ENCODE assay signal across 8 cellular contexts in the genomic region with DNA sequence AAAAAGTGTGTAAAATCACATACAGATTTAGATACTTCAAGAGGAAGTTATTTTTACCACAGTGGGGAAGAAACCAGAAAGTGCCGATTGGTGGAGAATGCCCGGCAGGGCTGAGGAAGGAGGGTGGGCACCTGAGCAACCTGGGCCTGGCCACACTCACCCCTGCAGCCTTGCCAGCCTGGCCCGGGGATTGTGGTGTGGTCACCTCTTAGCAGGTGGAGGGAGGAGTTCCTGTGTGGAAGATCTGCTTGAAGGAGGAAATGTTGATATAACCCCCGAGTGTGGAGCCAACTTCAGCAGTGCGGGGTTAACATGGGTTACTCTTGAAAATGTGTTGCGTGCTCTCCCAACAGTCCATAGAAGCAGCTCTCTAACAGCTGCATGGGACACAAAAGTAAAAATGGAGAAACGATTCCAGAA. TPM values are rescaled to one million over a fixed set of nuclear protein-coding genes. Genes with fewer than 3 reads are reported as not detected.
DNase-seq lines count a peak whose midpoint lies in the region; ATAC-seq and TF ChIP-seq lines count a peak whose summit lies in the region.

No MANE protein-coding gene starts in this region.

- H3K27me3 ChIP-seq in heart left ventricle (no peaks in the 10 kb centered on the region), Caco-2 (replicated peaks; ENCODE audit: control insufficient read depth, insufficient read depth, low read length) (no peaks in the 10 kb centered on the region)

- CTCF ChIA-PET in Caco-2 (lab: Charles Lee): no interaction called here

- no peak for TF ChIP-seq POLR2A in heart left ventricle (IDR thresholded peaks at IDR 0.05)

- peak; percentile 75 for DNase-seq in activated CD4-positive, alpha-beta T cell treated with anti-CD3 and anti-CD28 coated beads, Interleukin-2, amount 10 ng/mL, durations not matched to agents 24 days and 14 days
- no peak for DNase-seq in activated CD4-positive, alpha-beta T cell treated with anti-CD3 and anti-CD28 coated beads for 4 hours
- DNase-seq in activated T-cell treated with anti-CD3 and anti-CD28 coated beads, Interleukin-2, amount 50 U/mL, for 4 hours: no peak
- no peak for DNase-seq in heart left ventricle
- no peak for DNase-seq in Caco-2
- no peak for DNase-seq in occipital lobe (lab: John Stamatoyannopoulos, UW)
- no peak for DNase-seq in cerebellum (ENCODE audit: low spot score)

- TF ChIP-seq CTCF in heart left ventricle (IDR thresholded peaks at IDR 0.05) (no peak), Caco-2 (IDR thresholded peaks at IDR 0.05; ENCODE audit: insufficient read depth in 1 of 2, low read depth in 1 of 2, low read length in 1 of 2, severe bottlenecking in 1 of 2, unreplicated experiment in 1 of 2) (no peak)

- peak overlapping the region in 8 of 12 donors; percentile 13 to 46 (median 37) for H3K4me3 ChIP-seq in heart left ventricle
- no peak overlapping the region for H3K4me3 ChIP-seq in Caco-2 (ENCODE audit: low read depth, low read length)

- peaks cover 63% of the 10 kb centered on the region for H3K27me3 Mint-ChIP-seq in activated CD4-positive, alpha-beta T cell treated with anti-CD3 and anti-CD28 coated beads, Interleukin-2, amount 10 ng/mL, durations not matched to agents 24 days and 14 days
- peaks cover 4% of the 10 kb centered on the region for H3K27me3 Mint-ChIP-seq in activated T-cell treated with anti-CD3 and anti-CD28 coated beads, Interleukin-2, amount 50 U/mL, for 4 hours (ENCODE audit: low read depth)
- no peaks in the 10 kb centered on the region for H3K27me3 Mint-ChIP-seq in stimulated activated memory B cell treated with anti-CD40 and anti-IgM and Interleukin-4, amounts not matched to agents 10 μg/mL and 1 μg/mL and 100 μg/mL, for 72 hours
- H3K27me3 Mint-ChIP-seq in Caco-2 (ENCODE audit: insufficient read depth, unreplicated experiment): peaks cover 5% of the 10 kb centered on the region

- peak overlapping the region; percentile 63 for H3K4me3 Mint-ChIP-seq in activated CD4-positive, alpha-beta T cell treated with anti-CD3 and anti-CD28 coated beads, Interleukin-2, amount 10 ng/mL, durations not matched to agents 24 days and 14 days
- peak overlapping the region; percentile 67 for H3K4me3 Mint-ChIP-seq in activated T-cell treated with anti-CD3 and anti-CD28 coated beads, Interleukin-2, amount 50 U/mL, for 4 hours
- H3K4me3 Mint-ChIP-seq in stimulated activated memory B cell treated with anti-CD40 and anti-IgM and Interleukin-4, amounts not matched to agents 10 μg/mL and 1 μg/mL and 100 μg/mL, for 72 hours: peak overlapping the region; percentile 81
- H3K4me3 Mint-ChIP-seq in Caco-2 (ENCODE audit: unreplicated experiment): no peak overlapping the region

- no peaks in the 10 kb centered on the region for H3K36me3 Mint-ChIP-seq in activated CD4-positive, alpha-beta T cell treated with anti-CD3 and anti-CD28 coated beads, Interleukin-2, amount 10 ng/mL, durations not matched to agents 24 days and 14 days (ENCODE audit: low read depth)
- no peaks in the 10 kb centered on the region for H3K36me3 Mint-ChIP-seq in activated T-cell treated with anti-CD3 and anti-CD28 coated beads, Interleukin-2, amount 50 U/mL, for 4 hours (ENCODE audit: insufficient read depth)
- H3K36me3 Mint-ChIP-seq in stimulated activated memory B cell treated with anti-CD40 and anti-IgM and Interleukin-4, amounts not matched to agents 10 μg/mL and 1 μg/mL and 100 μg/mL, for 72 hours: peaks cover 3% of the 10 kb centered on the region
- no peaks in the 10 kb centered on the region for H3K36me3 Mint-ChIP-seq in Caco-2 (ENCODE audit: insufficient read depth, unreplicated experiment)

- peak overlapping the region; percentile 74 for H3K27ac Mint-ChIP-seq in activated CD4-positive, alpha-beta T cell treated with anti-CD3 and anti-CD28 coated beads, Interleukin-2, amount 10 ng/mL, durations not matched to agents 24 days and 14 days
- H3K27ac Mint-ChIP-seq in stimulated activated memory B cell treated with anti-CD40 and anti-IgM and Interleukin-4, amounts not matched to agents 10 μg/mL and 1 μg/mL and 100 μg/mL, for 72 hours: peak overlapping the region; percentile 88
- no peak overlapping the region for H3K27ac Mint-ChIP-seq in Caco-2 (ENCODE audit: unreplicated experiment)

- peaks cover 0 to 7% (median 0%) of the 10 kb centered on the region in 12 donors for H3K9me3 ChIP-seq in heart left ventricle
- H3K9me3 ChIP-seq in Caco-2: peaks cover 2% of the 10 kb centered on the region; the same call in 1 of the 2 replicates

- BruUV-seq in Caco-2 (replicated peaks; lab: Mats Ljungman, UMichigan): no TSS peak

- POLR2A ChIA-PET in Caco-2 (lab: Charles Lee): no interaction called here

- H3K27ac ChIP-seq in heart left ventricle: peak overlapping the region in 9 of 12 donors; percentile 14 to 87 (median 55)

- 11 to 14% (median 12%) methylated on average over 7 of the region's 7 CpGs for WGBS in heart left ventricle, 4 donors

- no peaks in the 10 kb centered on the region for H3K36me3 ChIP-seq in heart left ventricle
- no peaks in the 10 kb centered on the region for H3K36me3 ChIP-seq in Caco-2 (ENCODE audit: control insufficient read depth, insufficient read depth, low read length)

- H3K4me1 ChIP-seq in heart left ventricle (peaks cover 0 to 52% (median 23%) of the 10 kb centered on the region in 12 donors), Caco-2 (peaks cover 8% of the 10 kb centered on the region)

- peak; percentile 11 to 19 for ATAC-seq in activated T-cell treated with anti-CD3 and anti-CD28 coated beads, Interleukin-2, amount 50 U/mL, for 4 hours
- ATAC-seq in heart left ventricle: peak; percentile 32 to 40 (median 40)
- no peak for ATAC-seq in stimulated activated memory B cell treated with anti-CD40 and anti-IgM and Interleukin-4, amounts not matched to agents 10 μg/mL and 1 μg/mL and 100 μg/mL, for 72 hours

- intact Hi-C loops in activated CD4-positive, alpha-beta T cell treated with anti-CD3 and anti-CD28 coated beads, Interleukin-2, amount 10 ng/mL, durations not matched to agents 24 days and 14 days (cut with micrococcal nuclease): loop anchor here (2.0 to 5.0 kb wide), 2 partner anchors 19 to 71 kb away; no protein-coding TSS in a partner anchor
- intact Hi-C loops in heart left ventricle (cut with DNase I): no loop called here
- intact Hi-C loops in Caco-2 (cut with micrococcal nuclease; ENCODE audit: unreplicated experiment): no loop called here

- H3K9me3 Mint-ChIP-seq in activated CD4-positive, alpha-beta T cell treated with anti-CD3 and anti-CD28 coated beads, Interleukin-2, amount 10 ng/mL, durations not matched to agents 24 days and 14 days: peaks cover 5% of the 10 kb centered on the region
- H3K9me3 Mint-ChIP-seq in activated T-cell treated with anti-CD3 and anti-CD28 coated beads, Interleukin-2, amount 50 U/mL, for 4 hours: no peaks in the 10 kb centered on the region
- H3K9me3 Mint-ChIP-seq in stimulated activated memory B cell treated with anti-CD40 and anti-IgM and Interleukin-4, amounts not matched to agents 10 μg/mL and 1 μg/mL and 100 μg/mL, for 72 hours: no peaks in the 10 kb centered on the region
- H3K9me3 Mint-ChIP-seq in Caco-2 (ENCODE audit: unreplicated experiment): peaks cover 9% of the 10 kb centered on the region

- peaks cover 32% of the 10 kb centered on the region for H3K4me1 Mint-ChIP-seq in activated CD4-positive, alpha-beta T cell treated with anti-CD3 and anti-CD28 coated beads, Interleukin-2, amount 10 ng/mL, durations not matched to agents 24 days and 14 days
- H3K4me1 Mint-ChIP-seq in activated T-cell treated with anti-CD3 and anti-CD28 coated beads, Interleukin-2, amount 50 U/mL, for 4 hours (ENCODE audit: low read depth): peaks cover 68% of the 10 kb centered on the region
- H3K4me1 Mint-ChIP-seq in stimulated activated memory B cell treated with anti-CD40 and anti-IgM and Interleukin-4, amounts not matched to agents 10 μg/mL and 1 μg/mL and 100 μg/mL, for 72 hours: peaks cover 99% of the 10 kb centered on the region
- H3K4me1 Mint-ChIP-seq in Caco-2 (ENCODE audit: low read depth, unreplicated experiment): peaks cover 12% of the 10 kb centered on the region

RNA-seq across cellular contexts. Expression of gene UST, which starts 14.7 kb away (rescaled TPM):
- total RNA-seq in activated CD4-positive, alpha-beta T cell treated with anti-CD3 and anti-CD28 coated beads, Interleukin-2, amount 10 ng/mL, durations not matched to agents 24 days and 14 days: 0.70 and 0.90 TPM in 2 replicates
- 1 to 10 TPM; 1.3 to 2.2 (median 1.6) TPM for total RNA-seq in activated T-cell treated with anti-CD3 and anti-CD28 coated beads, Interleukin-2, amount 50 U/mL, for 4 hours
- 1 to 10 TPM; 1.5 to 4.5 (median 2.7) TPM for total RNA-seq in heart left ventricle
- polyA plus RNA-seq in heart left ventricle: 1 to 10 TPM; 1.1 to 5.8 TPM
- not detected in 2 replicates for total RNA-seq in Caco-2 (2022)
- 48.5 TPM for total RNA-seq in occipital lobe
- 11.4 TPM for total RNA-seq in cerebellum
